ENCODE assay signal across 14 cellular contexts in the genomic region with DNA sequence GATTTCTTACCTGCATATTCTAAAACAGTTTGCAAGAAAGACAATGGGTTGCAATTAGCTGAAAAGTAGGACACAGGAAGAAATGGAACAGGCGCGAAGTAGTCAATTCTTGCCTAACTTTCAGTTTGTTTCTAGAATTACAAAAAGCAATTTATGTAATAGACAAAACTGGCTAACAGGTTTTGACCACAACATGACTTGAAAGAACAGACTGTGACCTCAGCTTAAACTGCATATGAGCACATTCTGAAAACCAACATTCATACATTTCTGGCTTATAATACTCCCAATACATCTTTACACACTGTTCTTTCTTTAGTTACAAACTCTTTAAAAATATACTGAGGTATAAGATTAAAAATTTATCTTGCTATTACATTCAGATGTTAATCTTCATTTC.
DNase-seq lines count a peak whose midpoint lies in the region; ATAC-seq, FAIRE-seq and TF ChIP-seq lines count a peak whose summit lies in the region.
"Had no signal": no experiment of that assay in that cellular context is flagged by ENCODE, and none has a peak within 500 bp of the region (broad histone marks: within the 10 kb centered on the region; RNA-seq: fewer than 3 reads in every experiment).

No MANE protein-coding gene starts in this region.

- no peak overlapping the region for H2AFZ ChIP-seq in HepG2 (ENCODE audit: low read length)
- H2AFZ ChIP-seq in MM.1S (ENCODE audit: low read length) = no peak overlapping the region
- H2AFZ ChIP-seq: GM23248 had no signal

- intact Hi-C loops in right lobe of liver (cut with DNase I) = no loop called here
- intact Hi-C loops in HepG2 (cut with micrococcal nuclease; ENCODE audit: unreplicated experiment) = no loop called here
- intact Hi-C loops in activated T-helper 2 cell treated with anti-CD3 and anti-CD28 coated beads, Interferon-gamma antibody, Interleukin-2, Interleukin-4, amounts not matched to agents 10 μg/mL and 5 μg/mL and 100 μg/mL, durations not matched to agents 14 hours and 24 hours and 36 hours (cut with micrococcal nuclease) = loop anchor here (5.0 kb wide), 2 partner anchors 85 to 110 kb away; no protein-coding TSS in a partner anchor
- intact Hi-C loops in A673 (cut with micrococcal nuclease; ENCODE audit: unreplicated experiment) = no loop called here

- TF ChIP-seq CTCF in right lobe of liver (IDR thresholded peaks at IDR 0.05) (no peak), HepG2 (CRISPR knock-in tag; IDR thresholded peaks at IDR 0.05) (no peak), MM.1S (IDR thresholded peaks at IDR 0.05; ENCODE audit: low read length) (no peak), GM13976 (IDR thresholded peaks at IDR 0.05; ENCODE audit: borderline replicate concordance, control extremely low read depth, extremely low read depth, insufficient read depth, missing control alignments) (no peak), A673 (conservative IDR thresholded peaks at IDR 0.05; ENCODE audit: low read depth, low read length) (no peak)

- H3K27ac ChIP-seq in right lobe of liver (no peak overlapping the region), HepG2 (ENCODE audit: extremely low read length, insufficient read depth, low read length) (no peak overlapping the region), MM.1S (ENCODE audit: low read length) (no peak overlapping the region), A673 (ENCODE audit: low read depth, low read length, poor library complexity, severe bottlenecking) (no peak overlapping the region)
- H3K27ac ChIP-seq: GM23248 had no signal

- POLR2A ChIA-PET in HepG2 (lab: Yijun Ruan, JAX) = no interaction called here
- POLR2A ChIA-PET in A673 (lab: Charles Lee; ENCODE audit: low non-redundant PET) = no interaction called here

- no peak overlapping the region for H3K4me3 ChIP-seq in right lobe of liver
- H3K4me3 ChIP-seq in HepG2 (replicated peaks in 1 of 3; ENCODE audit: insufficient read depth in 1 of 3, low read depth in 2 of 3, low read length in 3 of 3) = no peak overlapping the region
- no peak overlapping the region for H3K4me3 ChIP-seq in MM.1S (ENCODE audit: low read length)
- no peak overlapping the region for H3K4me3 ChIP-seq in A673 (ENCODE audit: low read depth, low read length, poor library complexity, severe bottlenecking)
- H3K4me3 ChIP-seq: GM23248 had no signal

- peaks cover 7% of the 10 kb centered on the region for H3K9me3 Mint-ChIP-seq in activated T-helper 2 cell treated with anti-CD3 and anti-CD28 coated beads, Interferon-gamma antibody, Interleukin-2, Interleukin-4, amounts not matched to agents 10 μg/mL and 5 μg/mL and 100 μg/mL, durations not matched to agents 14 hours and 24 hours and 36 hours
- peaks cover 5% of the 10 kb centered on the region for H3K9me3 Mint-ChIP-seq in stimulated activated effector memory CD8-positive, alpha-beta T cell treated with anti-CD3 and anti-CD28 coated beads, Interleukin-12 subunit alpha, Interleukin-12 subunit beta, amount 100 ng/mL, for 72 hours

- H3K4me2 ChIP-seq in HepG2 (ENCODE audit: low read depth, low read length) (no peak overlapping the region), MM.1S (ENCODE audit: low read depth, low read length) (no peak overlapping the region)

- ATAC-seq in right lobe of liver (peak; percentile 49 to 68 (median 64)), HepG2 (no peak), HG02588 (IDR thresholded peaks at IDR 0.05; ENCODE audit: unreplicated experiment) (no peak)
- ATAC-seq in stimulated activated effector memory CD8-positive, alpha-beta T cell treated with anti-CD3 and anti-CD28 coated beads, Interleukin-12 subunit alpha, Interleukin-12 subunit beta, amount 100 ng/mL, for 72 hours = peak; percentile 91

- TF ChIP-seq EP300 in HepG2 (IDR thresholded peaks at IDR 0.05; ENCODE audit: low read depth in 2 of 2, low read length in 2 of 2) (no peak), HepG2 (CRISPR knock-in tag; IDR thresholded peaks at IDR 0.05; ENCODE audit: borderline replicate concordance) (no peak)

- no peaks in the 10 kb centered on the region for H3F3A ChIP-seq in MM.1S (ENCODE audit: insufficient read depth, low read length)

- CTCF ChIA-PET in HepG2 (lab: Yijun Ruan, JAX; ENCODE audit: low intra/inter-chr PET ratio, low total read pairs) = no interaction called here
- CTCF ChIA-PET in A673 (lab: Charles Lee) = no interaction called here

- no peak for TF ChIP-seq RAD21 in HepG2 (CRISPR knock-in tag; IDR thresholded peaks at IDR 0.05)

- TF ChIP-seq POLR2A in right lobe of liver (IDR thresholded peaks at IDR 0.05) (no peak), HepG2 (IDR thresholded peaks at IDR 0.05; ENCODE audit: insufficient read depth in 1 of 2, low read depth in 2 of 2, low read length in 2 of 2) (no peak)

- H3K27me3 Mint-ChIP-seq in activated T-helper 2 cell treated with anti-CD3 and anti-CD28 coated beads, Interferon-gamma antibody, Interleukin-2, Interleukin-4, amounts not matched to agents 10 μg/mL and 5 μg/mL and 100 μg/mL, durations not matched to agents 14 hours and 24 hours and 36 hours (ENCODE audit: low read depth) = no peaks in the 10 kb centered on the region

- no peaks in the 10 kb centered on the region for H3K79me2 ChIP-seq in HepG2 (ENCODE audit: insufficient read depth, low read length)
- H3K79me2 ChIP-seq in MM.1S (ENCODE audit: low read length) = no peaks in the 10 kb centered on the region

- H3K9me3 ChIP-seq in right lobe of liver = no peaks in the 10 kb centered on the region
- H3K9me3 ChIP-seq in HepG2 (ENCODE audit: low read length) = no peaks in the 10 kb centered on the region
- H3K9me3 ChIP-seq in MM.1S (replicated peaks; ENCODE audit: insufficient read depth, low read length) = no peaks in the 10 kb centered on the region
- H3K9me3 ChIP-seq in A673 (ENCODE audit: low read depth, low read length, poor library complexity, severe bottlenecking) = no peaks in the 10 kb centered on the region

- no peaks in the 10 kb centered on the region for H4K20me1 ChIP-seq in HepG2 (ENCODE audit: insufficient read depth, low read length)
- no peaks in the 10 kb centered on the region for H4K20me1 ChIP-seq in MM.1S (ENCODE audit: insufficient read depth, low read length)

- peaks cover 22% of the 10 kb centered on the region for H3K4me1 Mint-ChIP-seq in activated T-helper 2 cell treated with anti-CD3 and anti-CD28 coated beads, Interferon-gamma antibody, Interleukin-2, Interleukin-4, amounts not matched to agents 10 μg/mL and 5 μg/mL and 100 μg/mL, durations not matched to agents 14 hours and 24 hours and 36 hours (ENCODE audit: low read depth)
- peaks cover 48% of the 10 kb centered on the region for H3K4me1 Mint-ChIP-seq in stimulated activated effector memory CD8-positive, alpha-beta T cell treated with anti-CD3 and anti-CD28 coated beads, Interleukin-12 subunit alpha, Interleukin-12 subunit beta, amount 100 ng/mL, for 72 hours

- H3K4me1 ChIP-seq in right lobe of liver = no peaks in the 10 kb centered on the region
- no peaks in the 10 kb centered on the region for H3K4me1 ChIP-seq in HepG2 (ENCODE audit: insufficient read depth, low read length)
- no peaks in the 10 kb centered on the region; the same call in 1 of the 2 replicates for H3K4me1 ChIP-seq in MM.1S (ENCODE audit: low read length)
- no peaks in the 10 kb centered on the region for H3K4me1 ChIP-seq in A673 (ENCODE audit: insufficient read depth, low read length, poor library complexity, severe bottlenecking)

- no peaks in the 10 kb centered on the region for H3K36me3 ChIP-seq in right lobe of liver
- H3K36me3 ChIP-seq in HepG2 (replicated peaks in 1 of 2; ENCODE audit: control insufficient read depth in 1 of 2, insufficient read depth in 2 of 2, low read length in 2 of 2) = no peaks in the 10 kb centered on the region
- H3K36me3 ChIP-seq in MM.1S (replicated peaks; ENCODE audit: insufficient read depth, low read length) = no peaks in the 10 kb centered on the region
- no peaks in the 10 kb centered on the region for H3K36me3 ChIP-seq in A673 (ENCODE audit: insufficient read depth, low read length, poor library complexity, severe bottlenecking)

- DNase-seq in right lobe of liver = no peak
- no peak for DNase-seq in HepG2 (ENCODE audit: low spot score)
- peak; percentile 25 for DNase-seq in MM.1S
- no peak for DNase-seq in activated T-helper 2 cell treated with anti-CD3 and anti-CD28 coated beads, Interferon-gamma antibody, Interleukin-2, Interleukin-4, amounts not matched to agents 10 μg/mL and 5 μg/mL and 100 μg/mL, durations not matched to agents 14 hours and 24 hours and 36 hours (ENCODE audit: low spot score)
- no peak for DNase-seq in stimulated activated effector memory CD8-positive, alpha-beta T cell treated with anti-CD3 and anti-CD28 coated beads, Interleukin-12 subunit alpha, Interleukin-12 subunit beta, amount 100 ng/mL, for 72 hours (ENCODE audit: low spot score in 2 of 2)
- no peak for DNase-seq in GM13976 (ENCODE audit: low spot score)
- DNase-seq in A673 (ENCODE audit: low spot score) = no peak
- DNase-seq: foreskin melanocyte; GM23248; NCI-H1048; stimulated activated naive CD4-positive, alpha-beta T cell treated with Interleukin-2 at 50 U/mL for 16 hours had no signal

- H3K36me3 Mint-ChIP-seq in activated T-helper 2 cell treated with anti-CD3 and anti-CD28 coated beads, Interferon-gamma antibody, Interleukin-2, Interleukin-4, amounts not matched to agents 10 μg/mL and 5 μg/mL and 100 μg/mL, durations not matched to agents 14 hours and 24 hours and 36 hours (ENCODE audit: low read depth) = peaks cover 6% of the 10 kb centered on the region
- peaks cover 12% of the 10 kb centered on the region for H3K36me3 Mint-ChIP-seq in stimulated activated effector memory CD8-positive, alpha-beta T cell treated with anti-CD3 and anti-CD28 coated beads, Interleukin-12 subunit alpha, Interleukin-12 subunit beta, amount 100 ng/mL, for 72 hours

- in situ Hi-C loops in HepG2 (cut with HindIII; ENCODE audit: extremely low pct_ligation_motif_present, low pct_unique_long_range_greater_than_20kb) = no loop called here
- in situ Hi-C loops in GM13976 (cut with MboI; ENCODE audit: low sequenced_read_pairs, unreplicated experiment) = no loop called here

- FAIRE-seq in HepG2 (lab: Jason Lieb, UNC) = no peak
- FAIRE-seq: endothelial cell of umbilical vein, urothelium cell line had no signal

- WGBS in right lobe of liver (ENCODE audit: insufficient coverage, low coverage, low lambda C conversion rate, missing lambda C conversion rate) = 19% methylated on average over 2 of the region's 2 CpGs
- 49% methylated on average over 2 of the region's 2 CpGs for WGBS in HepG2 (ENCODE audit: low lambda C conversion rate)

- H3K27me3 ChIP-seq in right lobe of liver = no peaks in the 10 kb centered on the region
- no peaks in the 10 kb centered on the region for H3K27me3 ChIP-seq in HepG2 (ENCODE audit: control insufficient read depth in 1 of 2, insufficient read depth in 2 of 2, low read length in 2 of 2)
- no peaks in the 10 kb centered on the region for H3K27me3 ChIP-seq in MM.1S (replicated peaks; ENCODE audit: insufficient read depth, low read length)
- no peaks in the 10 kb centered on the region for H3K27me3 ChIP-seq in A673 (replicated peaks; ENCODE audit: insufficient read depth, low read depth, low read length, poor library complexity)

- H3K27ac Mint-ChIP-seq in activated T-helper 2 cell treated with anti-CD3 and anti-CD28 coated beads, Interferon-gamma antibody, Interleukin-2, Interleukin-4, amounts not matched to agents 10 μg/mL and 5 μg/mL and 100 μg/mL, durations not matched to agents 14 hours and 24 hours and 36 hours = peak overlapping the region; percentile 11
- H3K27ac Mint-ChIP-seq in stimulated activated effector memory CD8-positive, alpha-beta T cell treated with anti-CD3 and anti-CD28 coated beads, Interleukin-12 subunit alpha, Interleukin-12 subunit beta, amount 100 ng/mL, for 72 hours = peak overlapping the region; percentile 72

- no peak overlapping the region for H3K4me3 Mint-ChIP-seq in activated T-helper 2 cell treated with anti-CD3 and anti-CD28 coated beads, Interferon-gamma antibody, Interleukin-2, Interleukin-4, amounts not matched to agents 10 μg/mL and 5 μg/mL and 100 μg/mL, durations not matched to agents 14 hours and 24 hours and 36 hours (ENCODE audit: low read depth)
- H3K4me3 Mint-ChIP-seq in stimulated activated effector memory CD8-positive, alpha-beta T cell treated with anti-CD3 and anti-CD28 coated beads, Interleukin-12 subunit alpha, Interleukin-12 subunit beta, amount 100 ng/mL, for 72 hours = peak overlapping the region; percentile 55

- H3K9me2 ChIP-seq in MM.1S (replicated peaks; ENCODE audit: insufficient read depth, low read length) = no peaks in the 10 kb centered on the region

- BruUV-seq in HepG2 (replicated peaks; lab: Mats Ljungman, UMichigan) = no TSS peak
- no TSS peak for BruUV-seq in A673 (replicated peaks; lab: Mats Ljungman, UMichigan)

- H3K9ac ChIP-seq in HepG2 (ENCODE audit: insufficient read depth, low read depth, low read length) = no peak overlapping the region
- no peak overlapping the region for H3K9ac ChIP-seq in MM.1S (ENCODE audit: low read length)
- H3K9ac ChIP-seq: GM23248 had no signal

Comparison
In these comparisons a context has a peak if more than half of its experiments do, and no peak if none do; other contexts are left out.
1. ATAC-seq: peak in right lobe of liver (4 of 4) and stimulated activated effector memory CD8-positive, alpha-beta T cell treated with anti-CD3 and anti-CD28 coated beads, Interleukin-12 subunit alpha, Interleukin-12 subunit beta, amount 100 ng/mL, for 72 hours (single experiment); none in HepG2 (single experiment) and HG02588 (single experiment).